In the genomic region with DNA sequence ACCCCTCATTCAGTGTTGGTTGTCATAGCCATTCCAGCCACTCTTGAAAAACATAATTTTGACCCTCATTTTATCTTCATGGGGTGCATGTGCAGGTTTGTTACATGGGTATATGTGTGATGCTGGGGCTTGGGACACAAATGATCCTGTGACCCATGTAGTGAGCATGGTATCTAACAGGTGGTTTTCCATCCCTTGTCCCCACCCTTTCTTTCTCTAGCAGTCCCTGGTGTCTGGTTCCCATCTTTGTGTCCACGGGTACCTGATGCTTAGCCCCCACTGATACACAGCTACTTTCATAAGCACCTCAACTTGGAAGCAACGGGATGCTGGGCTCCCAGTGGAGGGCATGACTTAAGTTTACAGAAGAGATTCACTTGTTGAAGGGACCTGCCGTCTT, we compare ENCODE assay signal across 7 cellular contexts.
"Had no signal": no experiment of that assay in that cellular context is flagged by ENCODE, and none has a peak within 500 bp of the region (broad histone marks: within the 10 kb centered on the region; RNA-seq: fewer than 3 reads in every experiment).

No MANE protein-coding gene starts in this region.

- H3K27me3 Mint-ChIP-seq: IgD-negative memory B cell had no signal

- DNase-seq: H9, HCEC 1CT, HFFc6, KBM-7 had no signal

- H3K27ac Mint-ChIP-seq: GM23338, H9, HFFc6, IgD-negative memory B cell had no signal

- H3K27ac ChIP-seq: HL-60 had no signal

- H3K9me3 Mint-ChIP-seq: GM23338, H9, HFFc6 had no signal

- H3K4me1 Mint-ChIP-seq: IgD-negative memory B cell had no signal

- H3K4me3 Mint-ChIP-seq: GM23338, H9, HFFc6, IgD-negative memory B cell had no signal

- H3K4me3 ChIP-seq: GM23338 had no signal

- H3K36me3 Mint-ChIP-seq: IgD-negative memory B cell had no signal

- H3K4me2 ChIP-seq: GM23338 had no signal
